Comparison of ENCODE assay signal across 10 cellular contexts in genomic region chr1:93692451-93692861, GRCh38. TPM values are rescaled to one million over a fixed set of nuclear protein-coding genes. Genes with fewer than 3 reads are reported as not detected.
DNase-seq lines count a peak whose midpoint lies in the region; ATAC-seq and TF ChIP-seq lines count a peak whose summit lies in the region.
"Had no signal": no experiment of that assay in that cellular context is flagged by ENCODE, and none has a peak within 500 bp of the region (broad histone marks: within the 10 kb centered on the region; RNA-seq: fewer than 3 reads in every experiment).

No MANE protein-coding gene starts in this region.

- no peaks in the 10 kb centered on the region for H3K9me3 Mint-ChIP-seq in activated CD4-positive, alpha-beta T cell treated with anti-CD3 and anti-CD28 coated beads, Interleukin-2, amount 10 ng/mL, durations not matched to agents 24 days and 14 days
- H3K9me3 Mint-ChIP-seq in natural killer cell = no peaks in the 10 kb centered on the region

- no peak overlapping the region for H3K27ac Mint-ChIP-seq in activated CD4-positive, alpha-beta T cell treated with anti-CD3 and anti-CD28 coated beads, Interleukin-2, amount 10 ng/mL, durations not matched to agents 24 days and 14 days
- H3K27ac Mint-ChIP-seq in natural killer cell = no peak overlapping the region

- TF ChIP-seq POLR2A in stomach (IDR thresholded peaks at IDR 0.05) = no peak
- no peak for TF ChIP-seq POLR2A in heart left ventricle (IDR thresholded peaks at IDR 0.05)

- no peak for TF ChIP-seq EP300 in stomach (IDR thresholded peaks at IDR 0.05)

- no peaks in the 10 kb centered on the region for H3K36me3 Mint-ChIP-seq in activated CD4-positive, alpha-beta T cell treated with anti-CD3 and anti-CD28 coated beads, Interleukin-2, amount 10 ng/mL, durations not matched to agents 24 days and 14 days (ENCODE audit: low read depth)
- no peaks in the 10 kb centered on the region for H3K36me3 Mint-ChIP-seq in natural killer cell

- WGBS in stomach, 5 donors = 25 to 47% (median 39%) methylated on average over 2 of the region's 2 CpGs
- 56 to 74% (median 66%) methylated on average over 2 of the region's 2 CpGs for WGBS in heart left ventricle, 4 donors

- H3K4me1 Mint-ChIP-seq in activated CD4-positive, alpha-beta T cell treated with anti-CD3 and anti-CD28 coated beads, Interleukin-2, amount 10 ng/mL, durations not matched to agents 24 days and 14 days = peaks cover 11% of the 10 kb centered on the region
- H3K4me1 Mint-ChIP-seq in natural killer cell = no peaks in the 10 kb centered on the region

- peak overlapping the region; percentile 99 for H3K27ac ChIP-seq in RWPE2 (ENCODE audit: poor library complexity, severe bottlenecking)
- peak overlapping the region in 4 of 5 donors; percentile 27 to 56 (median 56) for H3K27ac ChIP-seq in stomach
- H3K27ac ChIP-seq in heart left ventricle = no peak overlapping the region
- H3K27ac ChIP-seq: body of pancreas had no signal

- intact Hi-C loops in activated CD4-positive, alpha-beta T cell treated with anti-CD3 and anti-CD28 coated beads, Interleukin-2, amount 10 ng/mL, durations not matched to agents 24 days and 14 days (cut with micrococcal nuclease) = no loop called here
- intact Hi-C loops in stomach (cut with DNase I; ENCODE audit: low total_unique reads) = no loop called here
- intact Hi-C loops in heart left ventricle (cut with DNase I) = no loop called here
- intact Hi-C loops in natural killer cell (cut with micrococcal nuclease) = no loop called here

- TF ChIP-seq CTCF in RWPE2 (IDR thresholded peaks at IDR 0.05; ENCODE audit: poor library complexity, severe bottlenecking) (no peak), fibroblast of the aortic adventitia (IDR thresholded peaks at IDR 0.05; ENCODE audit: insufficient read depth, low read length) (no peak), stomach (IDR thresholded peaks at IDR 0.05) (no peak), heart left ventricle (IDR thresholded peaks at IDR 0.05) (no peak), natural killer cell (IDR thresholded peaks at IDR 0.05) (no peak)

- H3K4me1 ChIP-seq in RWPE2 (ENCODE audit: insufficient read depth, poor library complexity, severe bottlenecking) (peaks cover 38% of the 10 kb centered on the region), stomach (peaks cover 8 to 35% (median 19%) of the 10 kb centered on the region in 4 donors), heart left ventricle (peaks cover 0 to 45% (median 0%) of the 10 kb centered on the region in 12 donors)
- H3K4me1 ChIP-seq: body of pancreas had no signal

- peaks cover 14% of the 10 kb centered on the region for H3K27me3 Mint-ChIP-seq in activated CD4-positive, alpha-beta T cell treated with anti-CD3 and anti-CD28 coated beads, Interleukin-2, amount 10 ng/mL, durations not matched to agents 24 days and 14 days
- no peaks in the 10 kb centered on the region for H3K27me3 Mint-ChIP-seq in natural killer cell (ENCODE audit: low read depth in 2 of 2)

- peak overlapping the region; percentile 8 for H3K4me3 Mint-ChIP-seq in activated CD4-positive, alpha-beta T cell treated with anti-CD3 and anti-CD28 coated beads, Interleukin-2, amount 10 ng/mL, durations not matched to agents 24 days and 14 days
- H3K4me3 Mint-ChIP-seq in natural killer cell = no peak overlapping the region

- H3K27me3 ChIP-seq in RWPE2 (ENCODE audit: insufficient read depth, poor library complexity, severe bottlenecking) (no peaks in the 10 kb centered on the region), stomach (no peaks in the 10 kb centered on the region), heart left ventricle (no peaks in the 10 kb centered on the region)
- H3K27me3 ChIP-seq: body of pancreas had no signal

- H3K4me3 ChIP-seq in RWPE2 (ENCODE audit: severe bottlenecking) = no peak overlapping the region
- no peak overlapping the region for H3K4me3 ChIP-seq in fibroblast of the aortic adventitia (ENCODE audit: low read depth, low read length)
- H3K4me3 ChIP-seq in stomach = no peak overlapping the region
- H3K4me3 ChIP-seq in heart left ventricle = no peak overlapping the region
- H3K4me3 ChIP-seq: body of pancreas had no signal

- ATAC-seq in RWPE2 (ENCODE audit: low read depth) = peak; percentile 45
- no peak for ATAC-seq in heart left ventricle
- no peak for ATAC-seq in natural killer cell
- ATAC-seq: body of pancreas had no signal

- H3K36me3 ChIP-seq in RWPE2 (ENCODE audit: low read depth) = no peaks in the 10 kb centered on the region
- no peaks in the 10 kb centered on the region for H3K36me3 ChIP-seq in stomach
- no peaks in the 10 kb centered on the region for H3K36me3 ChIP-seq in heart left ventricle

- DNase-seq in activated CD4-positive, alpha-beta T cell treated with anti-CD3 and anti-CD28 coated beads, Interleukin-2, amount 10 ng/mL, durations not matched to agents 24 days and 14 days = no peak
- DNase-seq in activated CD4-positive, alpha-beta T cell treated with anti-CD3 and anti-CD28 coated beads for 48 hours = no peak
- DNase-seq in RWPE2 (ENCODE audit: low spot score) (no peak), fibroblast of the aortic adventitia (ENCODE audit: low read depth) (peak; percentile 40), stomach (no peak), ecto neural progenitor cell (ENCODE audit: low spot score) (no peak), heart left ventricle (no peak), natural killer cell (no peak)
- DNase-seq: activated CD4-positive, alpha-beta T cell treated with anti-CD3 and anti-CD28 coated beads for 1 hour; body of pancreas had no signal

- H3K9me3 ChIP-seq in RWPE2 (ENCODE audit: severe bottlenecking) (no peaks in the 10 kb centered on the region), stomach (no peaks in the 10 kb centered on the region), heart left ventricle (no peaks in the 10 kb centered on the region)
- H3K9me3 ChIP-seq: body of pancreas had no signal

RNA-seq across cellular contexts. Expression of gene BCAR3, which starts 10.8 kb away (rescaled TPM):
- 0.45 and 0.61 TPM in 2 replicates for total RNA-seq in activated CD4-positive, alpha-beta T cell treated with anti-CD3 and anti-CD28 coated beads, Interleukin-2, amount 10 ng/mL, durations not matched to agents 24 days and 14 days
- total RNA-seq in fibroblast of the aortic adventitia (ENCODE audit: low replicate concordance) = 20.6 and 34.4 TPM in 2 replicates
- total RNA-seq in stomach = 10 to 100 TPM; 10.1 to 28.0 (median 20.6) TPM
- 10 to 100 TPM in 1 of 3 donors, 1 to 10 TPM in 2; 5.6 to 25.8 (median 8.3) TPM for polyA plus RNA-seq in stomach
- 10 to 100 TPM in 8 of 9 donors, 1 to 10 TPM in 1; 7.5 to 25.0 (median 17.3) TPM for total RNA-seq in heart left ventricle
- 1 to 10 TPM; 6.4 to 7.4 TPM for polyA plus RNA-seq in heart left ventricle
- total RNA-seq in natural killer cell = 1 to 10 TPM in 2 of 3 donors, under 1 TPM in 1; 0.52 to 6.5 (median 2.4) TPM

Comparison
In these comparisons a context has a peak if more than half of its experiments do, and no peak if none do; other contexts are left out.
1. H3K27ac ChIP-seq: peak in RWPE2 (single experiment) and stomach (4 of 5); none in heart left ventricle (0 of 12).